Comparison of ENCODE assay signal across 11 cellular contexts in the genomic region with DNA sequence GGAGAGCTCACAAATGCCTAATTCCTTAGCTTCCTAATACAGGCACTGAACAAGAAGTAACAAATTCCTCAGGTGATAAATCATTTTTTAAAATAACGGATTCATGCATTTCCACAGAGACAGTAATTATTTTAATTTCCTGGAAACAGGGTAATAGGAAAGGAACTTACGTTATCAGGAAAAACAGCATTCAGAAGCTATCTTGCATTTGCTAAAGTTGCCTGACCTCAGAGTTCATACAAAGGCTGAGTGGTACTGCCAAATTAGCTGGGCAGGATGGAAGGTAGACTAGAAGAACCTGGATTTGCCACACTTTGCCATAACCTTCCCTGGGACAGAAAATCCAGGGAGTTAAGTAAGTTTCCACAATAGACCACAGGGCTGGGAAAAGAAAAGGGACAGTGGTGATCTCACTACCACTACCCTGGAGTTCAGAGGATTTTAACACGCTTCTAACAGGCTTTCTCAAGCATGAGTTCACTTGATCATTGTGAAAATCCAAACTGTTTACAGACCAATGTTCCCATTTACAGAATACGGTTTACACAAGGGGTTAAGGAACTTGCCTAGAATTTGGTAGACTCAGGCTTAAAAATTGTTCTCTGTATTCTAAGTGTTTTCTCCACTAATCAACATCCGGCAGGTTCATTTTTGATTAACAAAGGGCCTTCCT. TPM values are rescaled to one million over a fixed set of nuclear protein-coding genes. Genes with fewer than 3 reads are reported as not detected.
DNase-seq lines count a peak whose midpoint lies in the region; ATAC-seq and TF ChIP-seq lines count a peak whose summit lies in the region.
"Had no signal": no experiment of that assay in that cellular context is flagged by ENCODE, and none has a peak within 500 bp of the region (broad histone marks: within the 10 kb centered on the region; RNA-seq: fewer than 3 reads in every experiment).

No MANE protein-coding gene starts in this region.

- intact Hi-C loops in body of pancreas (cut with DNase I) (no loop called here), left ventricle myocardium superior (cut with micrococcal nuclease) (loop anchor here (10.0 kb wide), 1 partner anchor 54 kb away; a partner anchor contains a TSS)

- peaks cover 75% of the 10 kb centered on the region for H3K4me1 ChIP-seq in body of pancreas

- no peak overlapping the region for H3K4me3 ChIP-seq in body of pancreas

- WGBS in body of pancreas, 2 donors, result 68 to 80% methylated on average over 5 of the region's 5 CpGs

- H3K27me3 ChIP-seq in body of pancreas, result no peaks in the 10 kb centered on the region

- DNase-seq in GF-D8 (lab: John Stamatoyannopoulos, UW) (peak; percentile 44), body of pancreas (no peak), left ventricle myocardium superior (no peak), pulmonary artery endothelial cell (ENCODE audit: low read depth, low spot score) (peak; percentile 77), amniotic stem cell (lab: John Stamatoyannopoulos, UW) (no peak), NCI-H69 (lab: John Stamatoyannopoulos, UW) (no peak)
- DNase-seq: Karpas-422, NCI-H2081, T-helper 9 cell had no signal

- H3K27ac ChIP-seq in body of pancreas, result peak overlapping the region in 3 of 4 donors; percentile 64 to 75 (median 70)

- no peaks in the 10 kb centered on the region for H3K9me3 ChIP-seq in body of pancreas

- H3K36me3 ChIP-seq in body of pancreas (replicated peaks in 1 of 2; ENCODE audit: insufficient read depth in 1 of 2, low read depth in 2 of 2), result no peaks in the 10 kb centered on the region

- no peak for TF ChIP-seq POLR2A in body of pancreas (IDR thresholded peaks at IDR 0.05)

- no peak for TF ChIP-seq CTCF in body of pancreas (IDR thresholded peaks at IDR 0.05)

- peak; percentile 51 for ATAC-seq in body of pancreas
- ATAC-seq in left ventricle myocardium superior, result peak; percentile 42
- no peak for ATAC-seq in GM18511 (IDR thresholded peaks at IDR 0.05; ENCODE audit: unreplicated experiment)
- ATAC-seq in GM21528 (IDR thresholded peaks at IDR 0.05; ENCODE audit: low FRiP score, unreplicated experiment), result no peak

RNA-seq across cellular contexts. Expression of a gene that starts 57.0 kb away (rescaled TPM):
- total RNA-seq in body of pancreas (10 to 100 TPM; 13.2 to 17.1 TPM), left ventricle myocardium superior (59.5 TPM), pulmonary artery endothelial cell (71.7 and 88.5 TPM in 2 replicates)

Comparison
In these comparisons a context has a peak if more than half of its experiments do, and no peak if none do; other contexts are left out.
1. DNase-seq: peak in GF-D8 (single experiment) and pulmonary artery endothelial cell (single experiment); none in body of pancreas (0 of 4), left ventricle myocardium superior (single experiment), amniotic stem cell (single experiment) and NCI-H69 (single experiment).
2. ATAC-seq: peak in body of pancreas (single experiment) and left ventricle myocardium superior (single experiment); none in GM18511 (single experiment) and GM21528 (single experiment).